17 cellular contexts compared by ENCODE assay signal in genomic region chr12:23640754-23641153, GRCh38.
A peak's percentile ranks its signal among the peaks of the same experiment; 100 is the strongest.
DNase-seq lines count a peak whose midpoint lies in the region; ATAC-seq and TF ChIP-seq lines count a peak whose summit lies in the region.
"Had no signal": no experiment of that assay in that cellular context is flagged by ENCODE, and none has a peak within 500 bp of the region (broad histone marks: within the 10 kb centered on the region; RNA-seq: fewer than 3 reads in every experiment).

No MANE protein-coding gene starts in this region.

- H3K27me3 ChIP-seq in SJCRH30 (no peaks in the 10 kb centered on the region), tibial nerve (no peaks in the 10 kb centered on the region)
- H3K27me3 ChIP-seq: heart left ventricle, neutrophil had no signal

- peak; percentile 12 for DNase-seq in ELF-1 (ENCODE audit: low read depth, low spot score)
- peak; percentile 93 to 98 for DNase-seq in NCI-H1930 (lab: John Stamatoyannopoulos, UW)
- peak; percentile 50 for DNase-seq in SK-MEL-5 (ENCODE audit: low read depth, low spot score)
- peak; percentile 74 for DNase-seq in medulla oblongata (ENCODE audit: extremely low spot score)
- no peak for DNase-seq in GM10266 (ENCODE audit: extremely low spot score)
- no peak for DNase-seq in SJCRH30
- DNase-seq in tibial nerve (ENCODE audit: low spot score in 2 of 2): no peak
- DNase-seq: activated CD4-positive, alpha-beta memory T cell treated with anti-CD3 and anti-CD28 coated beads for 36 hours; amniotic stem cell; Calu3; heart left ventricle; NK-92 treated with Interleukin-12 subunit alpha and Interleukin-12 subunit beta, amount 100 ng/mL, for 24 hours had no signal

- no peaks in the 10 kb centered on the region for H3K9me3 ChIP-seq in SJCRH30 (replicated peaks)
- H3K9me3 ChIP-seq in tibial nerve: no peaks in the 10 kb centered on the region
- H3K9me3 ChIP-seq: heart left ventricle, neutrophil had no signal

- H3K4me3 ChIP-seq in SJCRH30 (no peak overlapping the region), tibial nerve (no peak overlapping the region)
- H3K4me3 ChIP-seq: coronary artery, heart left ventricle had no signal

- ATAC-seq in GM21576 (IDR thresholded peaks at IDR 0.05; ENCODE audit: unreplicated experiment): no peak
- ATAC-seq: esophagus mucosa, heart left ventricle, Right ventricle myocardium inferior had no signal

- in situ Hi-C loops in SK-MEL-5 (cut with HindIII; ENCODE audit: low pct_unique_long_range_greater_than_20kb, low sequenced_read_pairs): no loop called here

- H3K36me3 ChIP-seq in SJCRH30: no peaks in the 10 kb centered on the region
- no peaks in the 10 kb centered on the region for H3K36me3 ChIP-seq in tibial nerve
- H3K36me3 ChIP-seq: heart left ventricle, neutrophil had no signal

- TF ChIP-seq CTCF in GM10266 (IDR thresholded peaks at IDR 0.05; ENCODE audit: control insufficient read depth, insufficient read depth, low read depth, missing control alignments) (no peak), tibial nerve (IDR thresholded peaks at IDR 0.05) (no peak)

- no peak for TF ChIP-seq POLR2A in tibial nerve (IDR thresholded peaks at IDR 0.05)

- H3K27ac ChIP-seq in SJCRH30 (no peak overlapping the region), tibial nerve (no peak overlapping the region)
- H3K27ac ChIP-seq: coronary artery, heart left ventricle, neutrophil had no signal

- TF ChIP-seq EP300 in tibial nerve (IDR thresholded peaks at IDR 0.05): no peak

- no peaks in the 10 kb centered on the region for H3K4me1 ChIP-seq in SJCRH30
- H3K4me1 ChIP-seq in tibial nerve: peaks cover 0 to 7% (median 0%) of the 10 kb centered on the region in 4 donors
- H3K4me1 ChIP-seq: heart left ventricle had no signal

- WGBS in tibial nerve, 2 donors: 57 to 59% methylated on average over 4 of the region's 4 CpGs

Comparison
In these comparisons a context has a peak if more than half of its experiments do, and no peak if none do; other contexts are left out.
1. DNase-seq: peak in ELF-1 (single experiment), NCI-H1930 (2 of 2), SK-MEL-5 (single experiment) and medulla oblongata (single experiment); none in GM10266 (single experiment), SJCRH30 (0 of 2) and tibial nerve (0 of 2).